Comparison of ENCODE assay signal across 8 cellular contexts in the genomic region with DNA sequence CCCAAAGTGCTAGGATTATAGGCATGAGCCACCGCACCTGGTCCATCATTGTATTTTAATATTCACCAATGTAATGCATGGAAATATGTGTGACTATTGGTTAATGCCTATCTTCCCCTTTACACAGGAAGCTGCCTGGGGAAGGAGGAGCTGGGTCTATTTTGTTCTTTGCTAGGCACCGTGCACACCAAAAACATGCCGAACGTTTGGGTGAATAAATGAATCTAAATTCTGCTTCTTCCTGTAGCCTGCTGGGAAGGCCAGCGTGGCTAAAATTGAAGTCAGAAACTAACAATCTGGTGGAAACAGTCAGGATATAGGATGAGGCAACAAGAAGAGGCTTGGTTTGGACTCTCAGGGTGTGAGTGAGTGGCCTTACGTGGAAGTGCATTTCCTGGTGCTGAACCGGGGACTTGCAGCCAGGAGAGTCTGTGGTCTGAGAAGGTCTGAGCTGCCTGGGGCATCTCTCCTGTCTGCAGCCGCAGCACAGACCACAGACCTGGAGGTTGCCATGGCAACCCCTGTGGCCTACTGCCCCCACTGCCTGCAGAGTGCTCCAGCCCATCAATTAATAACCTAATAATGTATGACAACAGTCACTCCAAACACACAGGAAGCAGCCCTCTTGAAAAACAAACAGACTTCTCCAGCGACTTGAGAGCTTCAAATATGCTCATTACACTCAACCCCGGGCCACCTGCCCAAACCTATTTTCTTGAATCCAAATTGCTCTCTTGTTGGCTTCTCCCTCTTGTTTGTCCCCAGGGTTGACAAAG. TPM values are rescaled to one million over a fixed set of nuclear protein-coding genes. Genes with fewer than 3 reads are reported as not detected.
DNase-seq lines count a peak whose midpoint lies in the region; ATAC-seq and TF ChIP-seq lines count a peak whose summit lies in the region.

No MANE protein-coding gene starts in this region.

- TF ChIP-seq CTCF in GM20000 (IDR thresholded peaks at IDR 0.05; ENCODE audit: extremely low read depth, missing control alignments), result no peak
- TF ChIP-seq CTCF in neural cell (IDR thresholded peaks at IDR 0.05; ENCODE audit: poor library complexity, severe bottlenecking), result peak; percentile 31

- no peaks in the 10 kb centered on the region for H4K20me1 ChIP-seq in neural cell (ENCODE audit: insufficient read depth)

- intact Hi-C loops in left cardiac atrium (cut with DNase I), result no loop called here

- H3F3A ChIP-seq in neural cell (ENCODE audit: insufficient read depth, low read length, poor library complexity, severe bottlenecking), result no peaks in the 10 kb centered on the region

- no peak for TF ChIP-seq EP300 in neural cell (conservative IDR thresholded peaks at IDR 0.05; ENCODE audit: poor library complexity, severe bottlenecking)

- H3K9me3 ChIP-seq in neural cell (ENCODE audit: low read length), result no peaks in the 10 kb centered on the region

- H3K4me3 ChIP-seq in neural cell (ENCODE audit: low read length), result peak overlapping the region; percentile 13

- ATAC-seq in HG03460 (IDR thresholded peaks at IDR 0.05; ENCODE audit: unreplicated experiment) (peak; percentile 88), left cardiac atrium (no peak)

- no peaks in the 10 kb centered on the region for H3K9me2 ChIP-seq in neural cell (ENCODE audit: insufficient read depth, low read length)

- H3K9ac ChIP-seq in neural cell (ENCODE audit: low read length), result peak overlapping the region; percentile 29

- no peaks in the 10 kb centered on the region for H3K79me2 ChIP-seq in neural cell (replicated peaks; ENCODE audit: insufficient read depth, low read length)

- peak; percentile 34 for DNase-seq in NCI-H345 (lab: John Stamatoyannopoulos, UW)
- DNase-seq in NCI-H345 treated with DMSO at 0.1 percent for 48 hours (lab: John Stamatoyannopoulos, UW; ENCODE audit: unreplicated experiment), result no peak
- DNase-seq in GM20000 (ENCODE audit: low spot score), result peak; percentile 85
- DNase-seq in NCI-H774 (lab: John Stamatoyannopoulos, UW), result peak; percentile 81
- peak; percentile 20 for DNase-seq in amniotic epithelial cell (ENCODE audit: low read depth)
- no peak for DNase-seq in left cardiac atrium

- TF ChIP-seq RAD21 in neural cell (conservative IDR thresholded peaks at IDR 0.05), result no peak

- no peak overlapping the region for H2AFZ ChIP-seq in neural cell (ENCODE audit: low read depth, low read length)

- no peaks in the 10 kb centered on the region for H3K36me3 ChIP-seq in neural cell (ENCODE audit: insufficient read depth, low read length)

- H3K27ac ChIP-seq in neural cell (ENCODE audit: low read length), result peak overlapping the region; percentile 57

- H3K4me2 ChIP-seq in neural cell (ENCODE audit: low read length), result no peak overlapping the region

- H3K27me3 ChIP-seq in neural cell (ENCODE audit: insufficient read depth, low read depth, low read length), result peaks cover 4% of the 10 kb centered on the region

TF ChIP-seq in neural cell, 6 proteins besides CTCF, POLR2A, EP300 and RAD21:
- no peak for TF ChIP-seq POLR2AphosphoS5 (IDR thresholded peaks at IDR 0.05)
- TF ChIP-seq MXI1 (conservative IDR thresholded peaks at IDR 0.05; ENCODE audit: poor library complexity, severe bottlenecking), result no peak
- no peak for TF ChIP-seq SMC3 (conservative IDR thresholded peaks at IDR 0.05; ENCODE audit: poor library complexity)
- no peak for TF ChIP-seq TAF1 (IDR thresholded peaks at IDR 0.05; ENCODE audit: low read depth)
- TF ChIP-seq, protein P1, sequence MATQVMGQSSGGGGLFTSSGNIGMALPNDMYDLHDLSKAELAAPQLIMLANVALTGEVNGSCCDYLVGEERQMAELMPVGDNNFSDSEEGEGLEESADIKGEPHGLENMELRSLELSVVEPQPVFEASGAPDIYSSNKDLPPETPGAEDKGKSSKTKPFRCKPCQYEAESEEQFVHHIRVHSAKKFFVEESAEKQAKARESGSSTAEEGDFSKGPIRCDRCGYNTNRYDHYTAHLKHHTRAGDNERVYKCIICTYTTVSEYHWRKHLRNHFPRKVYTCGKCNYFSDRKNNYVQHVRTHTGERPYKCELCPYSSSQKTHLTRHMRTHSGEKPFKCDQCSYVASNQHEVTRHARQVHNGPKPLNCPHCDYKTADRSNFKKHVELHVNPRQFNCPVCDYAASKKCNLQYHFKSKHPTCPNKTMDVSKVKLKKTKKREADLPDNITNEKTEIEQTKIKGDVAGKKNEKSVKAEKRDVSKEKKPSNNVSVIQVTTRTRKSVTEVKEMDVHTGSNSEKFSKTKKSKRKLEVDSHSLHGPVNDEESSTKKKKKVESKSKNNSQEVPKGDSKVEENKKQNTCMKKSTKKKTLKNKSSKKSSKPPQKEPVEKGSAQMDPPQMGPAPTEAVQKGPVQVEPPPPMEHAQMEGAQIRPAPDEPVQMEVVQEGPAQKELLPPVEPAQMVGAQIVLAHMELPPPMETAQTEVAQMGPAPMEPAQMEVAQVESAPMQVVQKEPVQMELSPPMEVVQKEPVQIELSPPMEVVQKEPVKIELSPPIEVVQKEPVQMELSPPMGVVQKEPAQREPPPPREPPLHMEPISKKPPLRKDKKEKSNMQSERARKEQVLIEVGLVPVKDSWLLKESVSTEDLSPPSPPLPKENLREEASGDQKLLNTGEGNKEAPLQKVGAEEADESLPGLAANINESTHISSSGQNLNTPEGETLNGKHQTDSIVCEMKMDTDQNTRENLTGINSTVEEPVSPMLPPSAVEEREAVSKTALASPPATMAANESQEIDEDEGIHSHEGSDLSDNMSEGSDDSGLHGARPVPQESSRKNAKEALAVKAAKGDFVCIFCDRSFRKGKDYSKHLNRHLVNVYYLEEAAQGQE (IDR thresholded peaks at IDR 0.05; ENCODE audit: borderline replicate concordance), result no peak
- TF ChIP-seq EZH2 (IDR thresholded peaks at IDR 0.05; ENCODE audit: borderline replicate concordance, insufficient read depth, low read length, poor library complexity, severe bottlenecking), result no peak

RNA-seq across cellular contexts. Expression of a gene that starts 5.5 kb away (rescaled TPM):
- polyA plus RNA-seq in neural cell, result 2.1 and 4.5 TPM in 2 replicates
- polyA minus RNA-seq in neural cell, result 3.2 and 5.0 TPM in 2 replicates
- 1 to 10 TPM in 1 of 2 donors, under 1 TPM in 1; 0.94 to 1.8 TPM for total RNA-seq in left cardiac atrium

Comparison
In these comparisons a context has a peak if more than half of its experiments do, and no peak if none do; other contexts are left out.
1. DNase-seq: peak in NCI-H345 (single experiment), GM20000 (single experiment), NCI-H774 (single experiment) and amniotic epithelial cell (single experiment); none in NCI-H345 treated with DMSO at 0.1 percent for 48 hours (single experiment) and left cardiac atrium (single experiment).